Comparison of ENCODE assay signal across 22 cellular contexts in the genomic region with DNA sequence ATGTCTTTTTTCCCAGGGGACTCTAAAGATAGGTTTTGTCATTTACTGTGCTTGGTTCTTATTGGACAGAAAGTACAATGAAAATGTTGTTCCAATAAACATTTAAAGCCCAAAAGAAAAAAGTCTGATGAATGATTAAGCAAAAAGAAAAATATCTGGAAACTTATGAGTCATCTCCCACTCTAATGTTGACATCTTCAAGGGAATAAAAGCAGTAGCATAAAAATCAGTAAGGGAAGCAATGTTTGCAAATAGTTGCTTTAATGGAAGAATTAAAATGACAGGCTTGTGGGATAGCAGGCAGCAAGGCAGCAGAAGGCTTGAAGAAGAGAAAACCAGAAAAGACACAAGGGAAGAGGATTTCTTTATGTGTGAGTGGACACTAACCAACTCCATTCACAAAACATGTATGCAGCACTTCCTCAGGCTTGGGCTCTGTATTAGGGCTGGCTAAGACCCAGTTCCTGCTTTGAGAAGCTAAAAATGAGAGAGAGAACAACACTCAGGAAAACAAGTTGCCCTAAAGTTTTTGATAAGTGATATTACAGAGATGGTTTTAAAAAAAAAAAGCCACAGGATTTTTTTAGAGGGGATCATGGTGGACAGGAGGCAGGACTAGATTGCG.
DNase-seq lines count a peak whose midpoint lies in the region; ATAC-seq, FAIRE-seq and TF ChIP-seq lines count a peak whose summit lies in the region.
"Had no signal": no experiment of that assay in that cellular context is flagged by ENCODE, and none has a peak within 500 bp of the region (broad histone marks: within the 10 kb centered on the region; RNA-seq: fewer than 3 reads in every experiment).

No MANE protein-coding gene starts in this region.

- ATAC-seq in A549 (no peak; a peak in 1 of 6 replicates), GM21529 (IDR thresholded peaks at IDR 0.05; ENCODE audit: unreplicated experiment) (no peak)
- ATAC-seq: foreskin keratinocyte had no signal

- no peak overlapping the region; a peak in 1 of 6 replicates for H3K27ac ChIP-seq in A549
- H3K27ac ChIP-seq in vagina, result no peak overlapping the region
- H3K27ac ChIP-seq: foreskin keratinocyte, neural progenitor cell, prostate gland had no signal

- no peaks in the 10 kb centered on the region for H3K36me3 ChIP-seq in bronchial epithelial cell (ENCODE audit: control insufficient read depth, insufficient read depth, low read length)
- no peaks in the 10 kb centered on the region for H3K36me3 ChIP-seq in vagina
- H3K36me3 ChIP-seq: neural progenitor cell, prostate gland had no signal

- no peak for TF ChIP-seq CTCF in A549 (IDR thresholded peaks at IDR 0.05)
- TF ChIP-seq CTCF in bronchial epithelial cell (IDR thresholded peaks at IDR 0.05; ENCODE audit: insufficient read depth, low read length, severe bottlenecking), result no peak
- no peak for TF ChIP-seq CTCF in vagina (IDR thresholded peaks at IDR 0.05)

- H3K9me3 ChIP-seq in A549 (no peaks in the 10 kb centered on the region), vagina (no peaks in the 10 kb centered on the region)
- H3K9me3 ChIP-seq: prostate gland had no signal

- no peaks in the 10 kb centered on the region for H3K27me3 ChIP-seq in bronchial epithelial cell (ENCODE audit: control insufficient read depth, insufficient read depth, low read length)
- H3K27me3 ChIP-seq in vagina, result no peaks in the 10 kb centered on the region
- H3K27me3 ChIP-seq: foreskin keratinocyte, neural progenitor cell had no signal

- DNase-seq in A549 (ENCODE audit: low read depth in 1 of 2, low spot score in 1 of 2) (no peak), HCEC 1CT (peak; percentile 43), bronchial epithelial cell (ENCODE audit: low read depth) (peak; percentile 44), kidney glomerular epithelial cell (lab: John Stamatoyannopoulos, UW) (peak; percentile 19), foreskin melanocyte (no peak), vagina (ENCODE audit: extremely low spot score in 2 of 2) (no peak)
- DNase-seq in NK-92 treated with Interleukin-12 subunit alpha and Interleukin-12 subunit beta, amount 100 ng/mL, for 24 hours (lab: John Stamatoyannopoulos, UW), result no peak
- DNase-seq: ACHN; activated CD4-positive, alpha-beta T cell treated with anti-CD3 and anti-CD28 coated beads, Interleukin-2, amount 10 ng/mL, durations not matched to agents 24 days and 14 days; activated CD8-positive, alpha-beta memory T cell treated with anti-CD3 and anti-CD28 coated beads, Interleukin-2, amount 50 U/mL, for 4 hours; activated effector memory CD4-positive, alpha-beta T cell treated with Interleukin-2 at 50 U/mL for 16 hours; CD4-positive, alpha-beta memory T cell; cerebellar nuclear complex; effector memory CD4-positive, alpha-beta T cell; HFFc6; NCI-H2107; NCI-H524; stimulated activated CD4-positive, alpha-beta T cell treated with anti-CD3 and anti-CD28 coated beads, Interleukin-12 subunit alpha, Interleukin-12 subunit beta, amount 100 ng/mL, for 4 hours had no signal

- POLR2A ChIA-PET in A549 (lab: Yijun Ruan, JAX), result no interaction called here

- no peak for TF ChIP-seq RAD21 in A549 (conservative IDR thresholded peaks at IDR 0.05 in 1 of 2, IDR thresholded peaks at IDR 0.05 in 1 of 2)

- H3K4me2 ChIP-seq in A549, result peak overlapping the region; percentile 33; the same call in 1 of the 3 replicates
- H3K4me2 ChIP-seq: neural progenitor cell had no signal

- CTCF ChIA-PET in A549 (lab: Yijun Ruan, JAX), result no interaction called here

- WGBS in A549 (ENCODE audit: missing lambda C conversion rate), result 92% methylated on average over 1 of the region's 1 CpG

- H3K4me3 ChIP-seq in A549, result no peak overlapping the region
- no peak overlapping the region for H3K4me3 ChIP-seq in bronchial epithelial cell (ENCODE audit: low read depth, low read length)
- no peak overlapping the region for H3K4me3 ChIP-seq in vagina
- H3K4me3 ChIP-seq: neural progenitor cell, prostate gland had no signal

- no peak for TF ChIP-seq EP300 in A549 (IDR thresholded peaks at IDR 0.05)

- H3K4me1 ChIP-seq in A549 (peaks cover 6% of the 10 kb centered on the region; the same call in 2 of the 3 replicates), vagina (no peaks in the 10 kb centered on the region)
- H3K4me1 ChIP-seq: foreskin keratinocyte, neural progenitor cell, prostate gland had no signal

- TF ChIP-seq POLR2A in A549 (IDR thresholded peaks at IDR 0.05; ENCODE audit: low read length), result no peak
- TF ChIP-seq POLR2A in vagina (IDR thresholded peaks at IDR 0.05), result no peak

- intact Hi-C loops in vagina (cut with DNase I), result no loop called here

- FAIRE-seq in A549 (lab: Jason Lieb, UNC) (no peak), bronchial epithelial cell (lab: Jason Lieb, UNC) (no peak)

TF ChIP-seq in A549, 52 proteins besides CTCF, POLR2A, EP300 and RAD21:
- TF ChIP-seq HDAC2 (IDR thresholded peaks at IDR 0.05), result no peak
- TF ChIP-seq FOSL2 (IDR thresholded peaks at IDR 0.05), result no peak
- peak; percentile 61; the same call in 1 of the 2 replicates for TF ChIP-seq FOSL2 (CRISPR knock-in tag; IDR thresholded peaks at IDR 0.05)
- no peak for TF ChIP-seq MAZ (IDR thresholded peaks at IDR 0.05; ENCODE audit: borderline replicate concordance, low read depth, low read length)
- no peak for TF ChIP-seq CEBPB (IDR thresholded peaks at IDR 0.05)
TF ChIP-seq in A549: peak in this region for 1.

Comparison
In these comparisons a context has a peak if more than half of its experiments do, and no peak if none do; other contexts are left out.
1. DNase-seq: peak in HCEC 1CT (single experiment), bronchial epithelial cell (single experiment) and kidney glomerular epithelial cell (single experiment); none in A549 (0 of 2), foreskin melanocyte (single experiment), NK-92 treated with Interleukin-12 subunit alpha and Interleukin-12 subunit beta, amount 100 ng/mL, for 24 hours (single experiment) and vagina (0 of 2).